ENCODE assay signal across 18 cellular contexts in the genomic region with DNA sequence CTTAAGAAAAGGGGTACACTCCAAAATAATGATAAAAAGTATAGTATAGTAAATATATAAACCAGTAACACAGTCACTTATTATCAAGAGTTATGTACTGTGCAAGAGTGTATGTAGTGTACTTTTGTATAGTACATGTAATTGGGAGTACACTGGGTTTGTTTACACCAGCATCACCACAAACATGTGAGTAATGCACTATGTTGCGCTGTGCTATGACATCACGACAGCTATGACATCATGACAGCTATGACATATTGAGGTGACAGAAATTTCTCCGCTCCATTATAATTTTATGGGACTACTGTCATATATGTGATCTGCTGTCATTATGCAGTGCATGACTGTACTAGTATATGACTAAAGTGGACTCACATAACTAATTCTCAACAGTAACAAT.
"Had no signal": no experiment of that assay in that cellular context is flagged by ENCODE, and none has a peak within 500 bp of the region (broad histone marks: within the 10 kb centered on the region; RNA-seq: fewer than 3 reads in every experiment).

No MANE protein-coding gene starts in this region.

- H3K9me3 ChIP-seq: mucosa of descending colon, thyroid gland had no signal

- ATAC-seq: activated CD4-positive, CD25-positive, alpha-beta regulatory T cell treated with anti-CD3 and anti-CD28 coated beads, Interleukin-2, amount 50 U/mL, for 24 hours; left lung; mucosa of descending colon; naive thymus-derived CD4-positive, alpha-beta T cell; stimulated activated effector memory CD8-positive, alpha-beta T cell treated with anti-CD3 and anti-CD28 coated beads, Interleukin-12 subunit alpha, Interleukin-12 subunit beta, amount 100 ng/mL, for 72 hours had no signal

- DNase-seq: activated CD4-positive, alpha-beta memory T cell treated with anti-CD3 and anti-CD28 coated beads, Interleukin-2, amount 10 ng/mL, durations not matched to agents 7 days and 5 days; activated effector memory CD4-positive, alpha-beta T cell treated with Interleukin-2 at 50 U/mL for 16 hours; activated naive CD4-positive, alpha-beta T cell treated with anti-CD3 and anti-CD28 coated beads, Interleukin-2, amount 50 U/mL, for 16 hours; activated T-cell treated with anti-CD3 and anti-CD28 coated beads, Interleukin-2, amount 50 U/mL, for 24 hours; dermis blood vessel endothelial cell; hypothalamus; kidney; left lung; mammary epithelial cell; mucosa of descending colon; naive thymus-derived CD4-positive, alpha-beta T cell; stimulated activated CD4-positive, alpha-beta T cell treated with anti-CD3 and anti-CD28 coated beads, Interleukin-12 subunit alpha, Interleukin-12 subunit beta, amount 100 ng/mL, for 4 hours; thyroid gland; uterus had no signal

- H2AFZ ChIP-seq: parathyroid adenoma had no signal

- H3K36me3 ChIP-seq: uterus had no signal

- H3K4me3 Mint-ChIP-seq: activated CD4-positive, alpha-beta memory T cell treated with anti-CD3 and anti-CD28 coated beads, Interleukin-2, amount 10 ng/mL, durations not matched to agents 7 days and 5 days; activated T-cell treated with anti-CD3 and anti-CD28 coated beads, Interleukin-2, amount 50 U/mL, for 24 hours; naive thymus-derived CD4-positive, alpha-beta T cell; stimulated activated effector memory CD8-positive, alpha-beta T cell treated with anti-CD3 and anti-CD28 coated beads, Interleukin-12 subunit alpha, Interleukin-12 subunit beta, amount 100 ng/mL, for 72 hours had no signal

- H3K4me1 ChIP-seq: left lung, parathyroid adenoma, uterus had no signal

- H3K9ac ChIP-seq: parathyroid adenoma had no signal

- H3K4me3 ChIP-seq: left lung, mucosa of descending colon, thyroid gland, uterus had no signal

- H3K27me3 Mint-ChIP-seq: activated CD4-positive, alpha-beta memory T cell treated with anti-CD3 and anti-CD28 coated beads, Interleukin-2, amount 10 ng/mL, durations not matched to agents 7 days and 5 days; activated T-cell treated with anti-CD3 and anti-CD28 coated beads, Interleukin-2, amount 50 U/mL, for 24 hours; naive thymus-derived CD4-positive, alpha-beta T cell had no signal

- H3K27me3 ChIP-seq: left lung, thyroid gland, uterus had no signal

- H3K27ac ChIP-seq: epithelial cell of prostate, left lung, parathyroid adenoma, thyroid gland, uterus had no signal

- H3K27ac Mint-ChIP-seq: activated CD4-positive, alpha-beta memory T cell treated with anti-CD3 and anti-CD28 coated beads, Interleukin-2, amount 10 ng/mL, durations not matched to agents 7 days and 5 days; activated T-cell treated with anti-CD3 and anti-CD28 coated beads, Interleukin-2, amount 50 U/mL, for 24 hours; naive thymus-derived CD4-positive, alpha-beta T cell; stimulated activated effector memory CD8-positive, alpha-beta T cell treated with anti-CD3 and anti-CD28 coated beads, Interleukin-12 subunit alpha, Interleukin-12 subunit beta, amount 100 ng/mL, for 72 hours had no signal
